ENCODE assay signal across 11 cellular contexts in genomic region chr1:46130144-46130543, GRCh38. TPM values are rescaled to one million over a fixed set of nuclear protein-coding genes. Genes with fewer than 3 reads are reported as not detected.
DNase-seq lines count a peak whose midpoint lies in the region; FAIRE-seq and TF ChIP-seq lines count a peak whose summit lies in the region.
"Had no signal": no experiment of that assay in that cellular context is flagged by ENCODE, and none has a peak within 500 bp of the region (broad histone marks: within the 10 kb centered on the region; RNA-seq: fewer than 3 reads in every experiment).

No MANE protein-coding gene starts in this region.

- FAIRE-seq in endothelial cell of umbilical vein (lab: Jason Lieb, UNC) = no peak

- no peaks in the 10 kb centered on the region for H3K9me3 Mint-ChIP-seq in osteocyte (ENCODE audit: unreplicated experiment)
- H3K9me3 Mint-ChIP-seq: activated CD4-positive, alpha-beta memory T cell treated with anti-CD3 and anti-CD28 coated beads for 36 hours had no signal

- intact Hi-C loops in endothelial cell of umbilical vein (cut with micrococcal nuclease) = loop anchor here (5.0 kb wide), 2 partner anchors 172 to 443 kb away; partner anchors contain the start of genes GPBP1L1, LRRC41, TMEM69 and UQCRH

- no peaks in the 10 kb centered on the region for H3K27me3 Mint-ChIP-seq in osteocyte (ENCODE audit: unreplicated experiment)

- no peaks in the 10 kb centered on the region for H4K20me1 ChIP-seq in endothelial cell of umbilical vein (replicated peaks; ENCODE audit: control insufficient read depth, extremely low read depth, insufficient read depth, low read length)

- peak overlapping the region; percentile 86 for H3K4me3 ChIP-seq in GM06990 (replicated peaks; ENCODE audit: low read depth, low read length)
- peak overlapping the region in 2 of 3 experiments; percentile 79 to 99 for H3K4me3 ChIP-seq in endothelial cell of umbilical vein (replicated peaks in 1 of 3; ENCODE audit: insufficient read depth in 1 of 3, low read depth in 1 of 3, low read length in 3 of 3)

- H3K9me3 ChIP-seq in endothelial cell of umbilical vein (replicated peaks; ENCODE audit: control insufficient read depth, insufficient read depth, low read length) = no peaks in the 10 kb centered on the region

- peak overlapping the region; percentile 92 for H3K4me3 Mint-ChIP-seq in osteocyte (ENCODE audit: unreplicated experiment)
- H3K4me3 Mint-ChIP-seq: activated CD4-positive, alpha-beta memory T cell treated with anti-CD3 and anti-CD28 coated beads for 36 hours had no signal

- no TSS peak for BruUV-seq in endothelial cell of umbilical vein (replicated peaks; lab: Mats Ljungman, UMichigan)

- peak overlapping the region; percentile 71 for H3K9ac ChIP-seq in endothelial cell of umbilical vein (replicated peaks; ENCODE audit: extremely low read depth, insufficient read depth, low read length)

- peak overlapping the region; percentile 94 for H3K4me2 ChIP-seq in endothelial cell of umbilical vein (ENCODE audit: insufficient read depth, low read length)

- TF ChIP-seq CTCF in GM06990 (IDR thresholded peaks at IDR 0.05; ENCODE audit: insufficient read depth, low read length, poor library complexity, severe bottlenecking) = peak; percentile 15
- no peak for TF ChIP-seq CTCF in endothelial cell of umbilical vein (IDR thresholded peaks at IDR 0.05; ENCODE audit: extremely low read depth in 1 of 2, insufficient read depth in 1 of 2, low read depth in 1 of 2, low read length in 2 of 2)
- no peak for TF ChIP-seq CTCF in osteocyte (IDR thresholded peaks at IDR 0.05)

- H3K27me3 ChIP-seq in GM06990 (replicated peaks; ENCODE audit: control insufficient read depth, insufficient read depth, low read length) = no peaks in the 10 kb centered on the region
- no peaks in the 10 kb centered on the region for H3K27me3 ChIP-seq in endothelial cell of umbilical vein (ENCODE audit: control insufficient read depth in 2 of 2, insufficient read depth in 2 of 2, low read length in 2 of 2)

- H3K9me1 ChIP-seq in endothelial cell of umbilical vein (replicated peaks; ENCODE audit: control insufficient read depth, extremely low read depth, insufficient read depth, low read length) = no peaks in the 10 kb centered on the region

- POLR2A ChIA-PET in endothelial cell of umbilical vein (lab: Charles Lee) = no interaction called here

- peak overlapping the region; percentile 19 for H3K27ac ChIP-seq in endothelial cell of umbilical vein (ENCODE audit: insufficient read depth, low read depth, low read length)

- H3K36me3 ChIP-seq in GM06990 (ENCODE audit: control insufficient read depth, insufficient read depth, low read length) = no peaks in the 10 kb centered on the region; the same call in 1 of the 2 replicates
- H3K36me3 ChIP-seq in endothelial cell of umbilical vein (ENCODE audit: control insufficient read depth in 2 of 2, extremely low read depth in 1 of 2, insufficient read depth in 2 of 2, low read length in 2 of 2) = no peaks in the 10 kb centered on the region

- H3K36me3 Mint-ChIP-seq in osteocyte (ENCODE audit: unreplicated experiment) = no peaks in the 10 kb centered on the region
- H3K36me3 Mint-ChIP-seq: activated CD4-positive, alpha-beta memory T cell treated with anti-CD3 and anti-CD28 coated beads for 36 hours had no signal

- no peaks in the 10 kb centered on the region for H3K79me2 ChIP-seq in endothelial cell of umbilical vein (ENCODE audit: control insufficient read depth, insufficient read depth, low read length)

- peaks cover 49% of the 10 kb centered on the region for H3K4me1 Mint-ChIP-seq in osteocyte (ENCODE audit: unreplicated experiment)

- H3K27ac Mint-ChIP-seq in osteocyte (ENCODE audit: unreplicated experiment) = peak overlapping the region; percentile 100
- H3K27ac Mint-ChIP-seq: activated CD4-positive, alpha-beta memory T cell treated with anti-CD3 and anti-CD28 coated beads for 36 hours had no signal

- TF ChIP-seq POLR2A in endothelial cell of umbilical vein (IDR thresholded peaks at IDR 0.05; ENCODE audit: low read depth, low read length) = no peak

- dilution Hi-C loops in endothelial cell of umbilical vein (cut with MboI; ENCODE audit: extremely low pct_ligation_motif_present, low sequenced_read_pairs) = no loop called here

- DNase-seq in GM06990 (ENCODE audit: extremely low read depth, insufficient read length) (no peak), NCI-H69 (lab: John Stamatoyannopoulos, UW) (peak; percentile 19), endothelial cell of umbilical vein (ENCODE audit: low read depth, low spot score) (peak; percentile 32), osteocyte (ENCODE audit: extremely low spot score, unreplicated experiment) (no peak), NOMO-1 treated with DMSO at 0.1 percent for 48 hours (lab: John Stamatoyannopoulos, UW; ENCODE audit: unreplicated experiment) (no peak), DMS53 (lab: John Stamatoyannopoulos, UW) (no peak), AG08395 (ENCODE audit: low spot score) (no peak)
- DNase-seq in activated CD4-positive, alpha-beta T cell treated with anti-CD3 and anti-CD28 coated beads for 4 hours = no peak
- DNase-seq: activated CD4-positive, alpha-beta memory T cell treated with anti-CD3 and anti-CD28 coated beads for 36 hours; cortex of kidney; NCI-H2227 treated with DMSO at 0.1 percent for 48 hours had no signal

- H2AFZ ChIP-seq in endothelial cell of umbilical vein (ENCODE audit: low read depth, low read length) = no peak overlapping the region

- H3K4me1 ChIP-seq in endothelial cell of umbilical vein (ENCODE audit: control insufficient read depth, extremely low read depth, insufficient read depth, low read length) = peaks cover 21% of the 10 kb centered on the region

- CTCF ChIA-PET in endothelial cell of umbilical vein (lab: Charles Lee) = interaction anchor here (0.6 to 2.7 kb wide), 12 partner anchors 8 to 94 kb away, joined by 3 to 9 read pairs (median 3); no protein-coding TSS in a partner anchor

TF ChIP-seq in endothelial cell of umbilical vein, 7 proteins besides CTCF, POLR2A, EP300 and RAD21:
- no peak for TF ChIP-seq EZH2 (IDR thresholded peaks at IDR 0.05; ENCODE audit: borderline replicate concordance, low read depth, low read length, severe bottlenecking)

RNA-seq across cellular contexts. Expression of gene PIK3R3, which starts 2.3 kb away (rescaled TPM):
- total RNA-seq in endothelial cell of umbilical vein = 14.3 and 14.6 TPM in 2 replicates
- 6.1 and 7.5 TPM in 2 replicates for polyA plus RNA-seq in endothelial cell of umbilical vein
- 6.5 and 6.8 TPM in 2 replicates for polyA plus RNA-seq in endothelial cell of umbilical vein (2011; cell fraction: cytosol; rRNA removed)
- polyA plus RNA-seq in endothelial cell of umbilical vein (2011; cell fraction: nucleus; rRNA removed) = 9.9 and 10.5 TPM in 2 replicates
- polyA plus RNA-seq in endothelial cell of umbilical vein (2012) = 4.4 and 12.0 TPM in 2 replicates
- 19.7 and 19.8 TPM in 2 replicates for polyA minus RNA-seq in endothelial cell of umbilical vein
- 17.0 TPM for polyA minus RNA-seq in endothelial cell of umbilical vein (2011; cell fraction: cytosol; rRNA and poly(A)+ RNA removed)
- 12.5 TPM in 2 replicates for polyA minus RNA-seq in endothelial cell of umbilical vein (2011; cell fraction: nucleus; rRNA and poly(A)+ RNA removed)
- 33.2 and 33.9 TPM in 2 replicates for total RNA-seq in osteocyte

RNA-seq across cellular contexts. Expression of gene TSPAN1, which starts 44.7 kb away (rescaled TPM):
- total RNA-seq in endothelial cell of umbilical vein = 0.37 and 0.88 TPM in 2 replicates
- polyA plus RNA-seq in endothelial cell of umbilical vein = 0.65 and 0.91 TPM in 2 replicates
- polyA plus RNA-seq in endothelial cell of umbilical vein (2011; cell fraction: cytosol; rRNA removed) = 0.41 and 0.42 TPM in 2 replicates
- 0.70 and 0.71 TPM in 2 replicates for polyA plus RNA-seq in endothelial cell of umbilical vein (2011; cell fraction: nucleus; rRNA removed)
- polyA plus RNA-seq in endothelial cell of umbilical vein (2012) = 0.16 and 0.27 TPM in 2 replicates
- 0.42 and 1.1 TPM in 2 replicates for polyA minus RNA-seq in endothelial cell of umbilical vein
- 15.4 TPM for polyA minus RNA-seq in endothelial cell of umbilical vein (2011; cell fraction: cytosol; rRNA and poly(A)+ RNA removed)
- polyA minus RNA-seq in endothelial cell of umbilical vein (2011; cell fraction: nucleus; rRNA and poly(A)+ RNA removed) = not detected in 2 replicates
- 0.68 and 0.91 TPM in 2 replicates for total RNA-seq in osteocyte

RNA-seq across cellular contexts. Expression of gene P3R3URF, which starts 46.1 kb away (rescaled TPM):
- total RNA-seq in endothelial cell of umbilical vein (not detected in 2 replicates), osteocyte (not detected in 2 replicates)
- not detected in 2 replicates for polyA plus RNA-seq in endothelial cell of umbilical vein
- polyA plus RNA-seq in endothelial cell of umbilical vein (2011; cell fraction: cytosol; rRNA removed) = not detected in 2 replicates
- not detected in 2 replicates for polyA plus RNA-seq in endothelial cell of umbilical vein (2011; cell fraction: nucleus; rRNA removed)
- polyA plus RNA-seq in endothelial cell of umbilical vein (2012) = not detected in 2 replicates
- not detected in 2 replicates for polyA minus RNA-seq in endothelial cell of umbilical vein
- not detected for polyA minus RNA-seq in endothelial cell of umbilical vein (2011; cell fraction: cytosol; rRNA and poly(A)+ RNA removed)
- polyA minus RNA-seq in endothelial cell of umbilical vein (2011; cell fraction: nucleus; rRNA and poly(A)+ RNA removed) = not detected in 2 replicates
- total RNA-seq: activated CD4-positive, alpha-beta memory T cell treated with anti-CD3 and anti-CD28 coated beads for 36 hours had no signal

Comparison
In these comparisons a context has a peak if more than half of its experiments do, and no peak if none do; other contexts are left out.
1. DNase-seq: peak in NCI-H69 (single experiment) and endothelial cell of umbilical vein (single experiment); none in GM06990 (single experiment), osteocyte (single experiment), NOMO-1 treated with DMSO at 0.1 percent for 48 hours (single experiment), activated CD4-positive, alpha-beta T cell treated with anti-CD3 and anti-CD28 coated beads for 4 hours (0 of 2), DMS53 (single experiment) and AG08395 (single experiment).